In the genomic region with DNA sequence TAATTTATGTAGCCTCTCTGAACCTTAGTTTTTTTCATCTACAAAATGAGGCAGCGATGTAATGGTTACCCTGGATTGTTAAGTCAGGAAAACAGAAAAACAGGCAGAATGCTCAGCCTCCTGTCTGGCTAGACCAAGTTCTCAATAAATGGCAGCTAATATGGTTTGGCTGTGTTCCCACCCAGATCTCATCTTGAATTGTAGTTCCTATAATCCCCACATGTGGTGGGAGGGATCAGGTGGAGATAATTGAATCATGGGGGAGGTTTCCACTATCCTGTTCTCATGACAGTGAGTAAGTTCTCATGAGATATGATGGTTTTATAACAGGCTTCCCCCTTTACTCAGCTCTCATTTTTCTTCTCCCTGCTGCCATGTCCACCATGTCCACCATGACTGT, we compare ENCODE assay signal across 19 cellular contexts.
A peak's percentile ranks its signal among the peaks of the same experiment; 100 is the strongest.
DNase-seq lines count a peak whose midpoint lies in the region; ATAC-seq and TF ChIP-seq lines count a peak whose summit lies in the region.
"Had no signal": no experiment of that assay in that cellular context is flagged by ENCODE, and none has a peak within 500 bp of the region (broad histone marks: within the 10 kb centered on the region; RNA-seq: fewer than 3 reads in every experiment).

No MANE protein-coding gene starts in this region.

- H3K27ac ChIP-seq in A673 (ENCODE audit: low read depth, low read length, poor library complexity, severe bottlenecking) (no peak overlapping the region), esophagus muscularis mucosa (replicated peaks in 1 of 4) (no peak overlapping the region)
- H3K27ac ChIP-seq: A549, BLaER1, C4-2B had no signal

- DNase-seq in A673 (ENCODE audit: low spot score) (peak; percentile 25), NCI-H2171 (lab: John Stamatoyannopoulos, UW) (peak; percentile 24), NCI-H82 treated with DMSO at 0.1 percent for 48 hours (lab: John Stamatoyannopoulos, UW; ENCODE audit: unreplicated experiment) (peak; percentile 45), esophagus muscularis mucosa (ENCODE audit: extremely low spot score) (peak; percentile 19), cortex of kidney (lab: John Stamatoyannopoulos, UW) (no peak)
- DNase-seq in stimulated activated CD4-positive, alpha-beta T cell treated with anti-CD3 and anti-CD28 coated beads, Interleukin-2, amount 100 ng/mL, for 48 hours: no peak
- DNase-seq: 8988T; Caco-2; CD4-positive, CD25-positive, alpha-beta regulatory T cell; CD8-positive, alpha-beta T cell; DMS153; DND-41; GOT3; HFFc6 had no signal

- CTCF ChIA-PET in A673 (lab: Charles Lee): no interaction called here

- TF ChIP-seq EP300 in esophagus muscularis mucosa (IDR thresholded peaks at IDR 0.05): no peak

- intact Hi-C loops in A673 (cut with micrococcal nuclease; ENCODE audit: unreplicated experiment): no loop called here
- intact Hi-C loops in esophagus muscularis mucosa (cut with DNase I): no loop called here

- H3K9me3 ChIP-seq in A673 (ENCODE audit: low read depth, low read length, poor library complexity, severe bottlenecking): no peaks in the 10 kb centered on the region
- H3K9me3 ChIP-seq in esophagus muscularis mucosa: no peaks in the 10 kb centered on the region
- H3K9me3 ChIP-seq: A549, BLaER1, Caco-2, HAP-1 had no signal

- WGBS in esophagus muscularis mucosa: 91% methylated on average over 1 of the region's 1 CpG

- H3K36me3 ChIP-seq in A673 (ENCODE audit: insufficient read depth, low read length, poor library complexity, severe bottlenecking) (no peaks in the 10 kb centered on the region), esophagus muscularis mucosa (no peaks in the 10 kb centered on the region)
- H3K36me3 ChIP-seq: BLaER1, HAP-1 had no signal

- POLR2A ChIA-PET in A673 (lab: Charles Lee; ENCODE audit: low non-redundant PET): no interaction called here

- no peak for ATAC-seq in GM18498 (IDR thresholded peaks at IDR 0.05; ENCODE audit: unreplicated experiment)
- ATAC-seq: A549; CD8-positive, alpha-beta T cell had no signal

- TF ChIP-seq POLR2A in esophagus muscularis mucosa (IDR thresholded peaks at IDR 0.05; ENCODE audit: low read depth): no peak

- no TSS peak for BruUV-seq in A673 (replicated peaks; lab: Mats Ljungman, UMichigan)

- peaks cover 9% of the 10 kb centered on the region for H3K4me1 ChIP-seq in A673 (ENCODE audit: insufficient read depth, low read length, poor library complexity, severe bottlenecking)
- H3K4me1 ChIP-seq in esophagus muscularis mucosa: no peaks in the 10 kb centered on the region
- H3K4me1 ChIP-seq: A549, BLaER1, Caco-2, HAP-1 had no signal

- no peak for TF ChIP-seq CTCF in A673 (conservative IDR thresholded peaks at IDR 0.05; ENCODE audit: low read depth, low read length)
- no peak for TF ChIP-seq CTCF in esophagus muscularis mucosa (IDR thresholded peaks at IDR 0.05)

- no peak overlapping the region for H3K4me3 ChIP-seq in A673 (ENCODE audit: low read depth, low read length, poor library complexity, severe bottlenecking)
- no peak overlapping the region for H3K4me3 ChIP-seq in esophagus muscularis mucosa
- H3K4me3 ChIP-seq: A549, BLaER1, HAP-1 had no signal

- no peaks in the 10 kb centered on the region for H3K27me3 ChIP-seq in A673 (replicated peaks; ENCODE audit: insufficient read depth, low read depth, low read length, poor library complexity)
- peaks cover 0 to 8% (median 0%) of the 10 kb centered on the region in 4 donors for H3K27me3 ChIP-seq in esophagus muscularis mucosa
- H3K27me3 ChIP-seq: BLaER1 had no signal

Comparison
In these comparisons a context has a peak if more than half of its experiments do, and no peak if none do; other contexts are left out.
1. DNase-seq: peak in A673 (single experiment), NCI-H2171 (single experiment), NCI-H82 treated with DMSO at 0.1 percent for 48 hours (single experiment) and esophagus muscularis mucosa (single experiment); none in cortex of kidney (single experiment) and stimulated activated CD4-positive, alpha-beta T cell treated with anti-CD3 and anti-CD28 coated beads, Interleukin-2, amount 100 ng/mL, for 48 hours (0 of 2).